ENCODE assay signal across 8 cellular contexts in the genomic region with DNA sequence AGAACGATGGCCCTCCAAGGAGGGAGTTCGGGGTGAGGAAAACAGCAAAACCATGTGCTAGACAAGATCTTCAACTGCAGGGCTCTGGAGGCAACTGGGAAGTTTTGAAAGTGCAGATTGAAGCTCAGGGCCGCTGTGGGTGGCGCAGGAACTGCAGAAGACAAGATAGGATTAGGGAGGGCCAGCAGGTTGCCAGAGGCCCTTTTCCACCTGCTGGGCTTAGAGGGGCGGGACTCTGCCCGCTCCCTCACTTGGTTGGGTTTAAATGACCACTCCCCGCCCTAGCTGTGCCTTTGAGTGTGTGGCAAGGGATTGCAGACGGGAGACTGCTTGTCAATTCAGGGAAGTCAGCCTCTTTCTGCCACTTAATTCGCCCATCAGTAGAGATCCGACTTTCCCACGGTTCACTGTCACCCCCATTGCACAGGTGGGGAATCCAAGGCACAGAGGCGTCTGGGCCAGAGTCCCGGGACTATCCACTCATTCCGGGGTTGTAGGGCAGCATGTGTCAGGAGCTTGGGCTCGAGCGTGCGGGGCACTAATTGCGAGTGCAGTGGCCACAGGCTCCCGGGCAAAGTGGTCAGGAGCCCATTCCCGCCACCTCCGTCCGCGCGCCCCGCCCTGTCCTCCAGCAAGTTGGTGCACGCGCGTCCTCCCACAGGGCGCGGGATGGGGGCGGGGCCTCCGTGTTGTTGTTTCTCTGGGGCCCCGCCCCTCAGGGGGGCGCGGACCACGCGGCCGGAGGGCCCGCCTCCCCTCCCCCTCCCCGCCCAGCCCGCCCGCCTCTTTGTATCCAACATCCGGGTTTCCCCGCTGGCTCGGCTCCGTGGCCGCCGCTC. TPM values are rescaled to one million over a fixed set of nuclear protein-coding genes. Genes with fewer than 3 reads are reported as not detected.
DNase-seq lines count a peak whose midpoint lies in the region; ATAC-seq and TF ChIP-seq lines count a peak whose summit lies in the region.

ACVR2B (plus strand) TSS at position 816 of the 839 bp plus-strand sequence. CDS start 433 bp downstream, outside the sequence.

- H3K4me1 ChIP-seq in H9 (ENCODE audit: insufficient read depth, low read length), result peaks cover 6% of the 10 kb centered on the region
- H3K4me1 ChIP-seq in cardiac muscle cell (ENCODE audit: low read depth), result peaks cover 10% of the 10 kb centered on the region
- H3K4me1 ChIP-seq in parathyroid adenoma, result peaks cover 28% of the 10 kb centered on the region
- H3K4me1 ChIP-seq in thyroid gland, result peaks cover 21 to 27% of the 10 kb centered on the region in 2 donors

- H4K5ac ChIP-seq in H9 (ENCODE audit: insufficient read length, low read depth, low read length), result peak within 1 kb of the TSS; percentile 47

- no peaks in the 10 kb centered on the region for H3K9me2 ChIP-seq in SU-DHL-6 (replicated peaks; ENCODE audit: insufficient read depth, low read length)

- WGBS in H9 (ENCODE audit: extremely low coverage, insufficient read length, low lambda C conversion rate), result no CpG with 5 or more reads among the region's 48 CpGs
- WGBS in thyroid gland, 2 donors, result 13 to 30% methylated on average over 6 to 23 of the region's 48 CpGs

- H3K36me3 Mint-ChIP-seq in H9 (ENCODE audit: insufficient read depth in 1 of 3, low read depth in 3 of 3), result peaks cover 4 to 7% (median 6%) of the 10 kb centered on the region in 3 experiments; a peak in 6 of 7 replicates
- no peaks in the 10 kb centered on the region for H3K36me3 Mint-ChIP-seq in activated naive CD8-positive, alpha-beta T cell treated with anti-CD3 and anti-CD28 coated beads, Interleukin-2, amount 50 U/mL, for 24 hours (ENCODE audit: low read depth)

- H3K4me3 Mint-ChIP-seq in H9, result peak within 1 kb of the TSS; percentile 97 to 100
- H3K4me3 Mint-ChIP-seq in activated naive CD8-positive, alpha-beta T cell treated with anti-CD3 and anti-CD28 coated beads, Interleukin-2, amount 50 U/mL, for 24 hours, result peak within 1 kb of the TSS; percentile 90

- H4K91ac ChIP-seq in H9 (ENCODE audit: insufficient read length, low read depth, low read length), result peak within 1 kb of the TSS; percentile 73

- H4K20me1 ChIP-seq in H9 (ENCODE audit: control insufficient read depth, insufficient read depth, insufficient read length) (peaks cover 2% of the 10 kb centered on the region), SU-DHL-6 (ENCODE audit: low read depth, low read length) (no peaks in the 10 kb centered on the region)

- peak within 1 kb of the TSS; percentile 85 for H3K9ac ChIP-seq in H9 (ENCODE audit: extremely low read depth, insufficient read length, low read length)
- peak within 1 kb of the TSS; percentile 41 for H3K9ac ChIP-seq in SU-DHL-6 (ENCODE audit: low read length)
- H3K9ac ChIP-seq in parathyroid adenoma, result peak within 1 kb of the TSS; percentile 30

- H2BK12ac ChIP-seq in H9 (ENCODE audit: insufficient read length, low read depth, low read length), result no peak within 1 kb of the TSS

- H2BK20ac ChIP-seq in H9 (ENCODE audit: low read depth, low read length, poor library complexity, severe bottlenecking), result no peak within 1 kb of the TSS

- no peak within 1 kb of the TSS for H4K8ac ChIP-seq in H9 (replicated peaks; ENCODE audit: insufficient read length, low read depth, low read length)

- H2BK15ac ChIP-seq in H9 (ENCODE audit: low read depth, low read length), result no peak within 1 kb of the TSS

- H3K4ac ChIP-seq in H9 (ENCODE audit: low read depth, low read length), result peak within 1 kb of the TSS; percentile 5

- H3K4me2 ChIP-seq in H9 (ENCODE audit: insufficient read depth, insufficient read length, low read length), result peak within 1 kb of the TSS; percentile 86
- peak within 1 kb of the TSS; percentile 58 for H3K4me2 ChIP-seq in SU-DHL-6 (ENCODE audit: low read depth, low read length, poor library complexity, severe bottlenecking)
- peak within 1 kb of the TSS; percentile 84 for H3K4me2 ChIP-seq in parathyroid adenoma (ENCODE audit: low read length)

- no peaks in the 10 kb centered on the region for H3F3A ChIP-seq in SU-DHL-6 (ENCODE audit: insufficient read depth)

- peaks cover 9% of the 10 kb centered on the region for H3K27me3 Mint-ChIP-seq in H9 (ENCODE audit: low read depth)
- H3K27me3 Mint-ChIP-seq in activated naive CD8-positive, alpha-beta T cell treated with anti-CD3 and anti-CD28 coated beads, Interleukin-2, amount 50 U/mL, for 24 hours, result peaks cover 8% of the 10 kb centered on the region

- no peak within 1 kb of the TSS for H3K23ac ChIP-seq in H9 (ENCODE audit: insufficient read length, low read depth, low read length)

- peaks cover under 1% of the 10 kb centered on the region for H3K79me1 ChIP-seq in H9 (ENCODE audit: insufficient read depth, low read depth, low read length, poor library complexity, severe bottlenecking)

- intact Hi-C loops in thyroid gland (cut with DNase I), result no loop called here

- H3K36me3 ChIP-seq in SU-DHL-6 (ENCODE audit: low read length), result no peaks in the 10 kb centered on the region
- no peaks in the 10 kb centered on the region for H3K36me3 ChIP-seq in cardiac muscle cell
- H3K36me3 ChIP-seq in parathyroid adenoma (ENCODE audit: control insufficient read depth, insufficient read depth, low read length), result no peaks in the 10 kb centered on the region
- H3K36me3 ChIP-seq in thyroid gland, result no peaks in the 10 kb centered on the region

- peaks cover 28 to 35% of the 10 kb centered on the region in 2 experiments for H3K4me1 Mint-ChIP-seq in H9
- peaks cover 12% of the 10 kb centered on the region for H3K4me1 Mint-ChIP-seq in activated naive CD8-positive, alpha-beta T cell treated with anti-CD3 and anti-CD28 coated beads, Interleukin-2, amount 50 U/mL, for 24 hours

- no peak within 1 kb of the TSS for H2BK5ac ChIP-seq in H9 (ENCODE audit: insufficient read length, low read length)

- H3K27ac Mint-ChIP-seq in H9, result peak within 1 kb of the TSS; percentile 98 to 100 (median 99)
- H3K27ac Mint-ChIP-seq in activated naive CD8-positive, alpha-beta T cell treated with anti-CD3 and anti-CD28 coated beads, Interleukin-2, amount 50 U/mL, for 24 hours, result peak within 1 kb of the TSS; percentile 76

- H2AK5ac ChIP-seq in H9 (ENCODE audit: insufficient read length, low read length), result no peak within 1 kb of the TSS

- no peak within 1 kb of the TSS for H3K27ac ChIP-seq in H9 (ENCODE audit: insufficient read length, low read depth, low read length)
- H3K27ac ChIP-seq in SU-DHL-6 (ENCODE audit: low read depth, low read length), result no peak within 1 kb of the TSS
- H3K27ac ChIP-seq in cardiac muscle cell, result peak within 1 kb of the TSS; percentile 90
- peak within 1 kb of the TSS; percentile 82 for H3K27ac ChIP-seq in parathyroid adenoma
- peak within 1 kb of the TSS; percentile 39 to 87 (median 44) for H3K27ac ChIP-seq in thyroid gland

- H3K14ac ChIP-seq in H9 (ENCODE audit: insufficient read depth, low read length), result peak within 1 kb of the TSS; percentile 82

- H3K27me3 ChIP-seq in H9 (ENCODE audit: insufficient read depth, low read length) (no peaks in the 10 kb centered on the region), SU-DHL-6 (ENCODE audit: low read length) (no peaks in the 10 kb centered on the region), cardiac muscle cell (no peaks in the 10 kb centered on the region), parathyroid adenoma (ENCODE audit: control insufficient read depth, insufficient read depth, low read length) (no peaks in the 10 kb centered on the region), thyroid gland (no peaks in the 10 kb centered on the region)

- H3K9me3 ChIP-seq in H9 (ENCODE audit: control insufficient read depth, low read depth, low read length) (no peaks in the 10 kb centered on the region), SU-DHL-6 (ENCODE audit: insufficient read depth, low read length) (no peaks in the 10 kb centered on the region), cardiac muscle cell (ENCODE audit: low read depth) (no peaks in the 10 kb centered on the region), parathyroid adenoma (ENCODE audit: control insufficient read depth, low read length) (no peaks in the 10 kb centered on the region), thyroid gland (no peaks in the 10 kb centered on the region)

- peak within 1 kb of the TSS; percentile 59 for H3K4me3 ChIP-seq in NB4 (ENCODE audit: low read depth, low read length)
- peak within 1 kb of the TSS; percentile 46 for H3K4me3 ChIP-seq in SU-DHL-6 (ENCODE audit: insufficient read depth, low read length, poor library complexity, severe bottlenecking)
- H3K4me3 ChIP-seq in cardiac muscle cell, result peak within 1 kb of the TSS; percentile 74
- peak within 1 kb of the TSS; percentile 70 for H3K4me3 ChIP-seq in parathyroid adenoma (ENCODE audit: low read depth, low read length)
- H3K4me3 ChIP-seq in thyroid gland (replicated peaks in 1 of 3), result peak within 1 kb of the TSS; percentile 72 to 78 (median 74)

- H3K79me2 ChIP-seq in H9 (ENCODE audit: insufficient read depth, low read length) (peaks cover 22% of the 10 kb centered on the region; the same call in 1 of the 2 replicates), SU-DHL-6 (ENCODE audit: insufficient read depth, low read length) (no peaks in the 10 kb centered on the region), parathyroid adenoma (peaks cover 28% of the 10 kb centered on the region)

- H3K9me3 Mint-ChIP-seq in H9, result peaks cover 5% of the 10 kb centered on the region in 2 experiments; a peak in 4 of 5 replicates
- H3K9me3 Mint-ChIP-seq in activated naive CD8-positive, alpha-beta T cell treated with anti-CD3 and anti-CD28 coated beads, Interleukin-2, amount 50 U/mL, for 24 hours, result peaks cover 3% of the 10 kb centered on the region

- H3K18ac ChIP-seq in H9 (ENCODE audit: insufficient read length, low read depth, low read length), result peak within 1 kb of the TSS; percentile 68

- H2BK120ac ChIP-seq in H9 (ENCODE audit: low read depth, low read length, poor library complexity, severe bottlenecking), result no peak within 1 kb of the TSS

- H3T11ph ChIP-seq in H9 (ENCODE audit: low read length), result no peak within 1 kb of the TSS

- H3K56ac ChIP-seq in H9 (ENCODE audit: insufficient read length, low read depth, low read length), result no peak within 1 kb of the TSS

- peak; percentile 98 for DNase-seq in D341Med (ENCODE audit: low spot score)
- DNase-seq in H9, result peak; percentile 94
- peak; percentile 76 for DNase-seq in NB4 (ENCODE audit: low read depth)
- DNase-seq in activated naive CD8-positive, alpha-beta T cell treated with anti-CD3 and anti-CD28 coated beads, Interleukin-2, amount 50 U/mL, for 24 hours, result peak; percentile 75
- peak; percentile 85 to 94 for DNase-seq in cardiac muscle cell (ENCODE audit: low read depth in 1 of 2, low spot score in 1 of 2)
- DNase-seq in thyroid gland, result peak; percentile 91 to 92

- TF ChIP-seq POLR2A in NB4 (IDR thresholded peaks at IDR 0.05; ENCODE audit: extremely low read depth, insufficient read length) (no peak), thyroid gland (IDR thresholded peaks at IDR 0.05) (no peak)

- peak; percentile 30 for ATAC-seq in activated naive CD8-positive, alpha-beta T cell treated with anti-CD3 and anti-CD28 coated beads, Interleukin-2, amount 50 U/mL, for 24 hours

- H2AFZ ChIP-seq in H9 (ENCODE audit: low read length), result no peak within 1 kb of the TSS
- H2AFZ ChIP-seq in SU-DHL-6 (ENCODE audit: low read depth, low read length, severe bottlenecking), result peak within 1 kb of the TSS; percentile 51
- H2AFZ ChIP-seq in parathyroid adenoma, result peak within 1 kb of the TSS; percentile 90

- H3K23me2 ChIP-seq in H9 (ENCODE audit: insufficient read length, low read depth, low read length, poor library complexity, severe bottlenecking), result peaks cover 11% of the 10 kb centered on the region

- TF ChIP-seq CTCF in H9 (conservative IDR thresholded peaks at IDR 0.05) (0 out of 3 replicates have a peak, but pooled peaks have one; percentile 22), NB4 (IDR thresholded peaks at IDR 0.05; ENCODE audit: low read depth, low read length) (no peak), SU-DHL-6 (IDR thresholded peaks at IDR 0.05; ENCODE audit: insufficient read depth, low read length, poor library complexity, severe bottlenecking) (no peak), cardiac muscle cell (IDR thresholded peaks at IDR 0.05; ENCODE audit: low read depth, low read length) (no peak), parathyroid adenoma (IDR thresholded peaks at IDR 0.05) (no peak), thyroid gland (IDR thresholded peaks at IDR 0.05) (no peak)

RNA-seq across cellular contexts. Expression of gene ACVR2B, which starts in this region (rescaled TPM):
- total RNA-seq in H9 (2021) (99.9 and 105 TPM in 2 replicates), cardiac muscle cell (34.8 and 70.4 TPM in 2 replicates), thyroid gland (10 to 100 TPM in 1 of 4 donors, 1 to 10 TPM in 3; 5.1 to 12.2 (median 7.7) TPM)
- 28.6 and 32.8 TPM in 2 replicates for polyA plus RNA-seq in cardiac muscle cell

Comparison
In these comparisons a context has a peak if more than half of its experiments do, and no peak if none do; other contexts are left out.
1. H3K27ac ChIP-seq: peak in cardiac muscle cell (single experiment), parathyroid adenoma (single experiment) and thyroid gland (3 of 3); none in H9 (single experiment) and SU-DHL-6 (single experiment).
2. H3K9ac ChIP-seq: peak in every context shown above with its lines; median percentile 85 in H9; 41 in SU-DHL-6; 30 in parathyroid adenoma.
3. Peak in every context shown above with its lines, with median percentiles within 50 percentile points of each other: DNase-seq, H3K4me2 ChIP-seq and H3K4me3 ChIP-seq.